11 cellular contexts compared by ENCODE assay signal in the genomic region with DNA sequence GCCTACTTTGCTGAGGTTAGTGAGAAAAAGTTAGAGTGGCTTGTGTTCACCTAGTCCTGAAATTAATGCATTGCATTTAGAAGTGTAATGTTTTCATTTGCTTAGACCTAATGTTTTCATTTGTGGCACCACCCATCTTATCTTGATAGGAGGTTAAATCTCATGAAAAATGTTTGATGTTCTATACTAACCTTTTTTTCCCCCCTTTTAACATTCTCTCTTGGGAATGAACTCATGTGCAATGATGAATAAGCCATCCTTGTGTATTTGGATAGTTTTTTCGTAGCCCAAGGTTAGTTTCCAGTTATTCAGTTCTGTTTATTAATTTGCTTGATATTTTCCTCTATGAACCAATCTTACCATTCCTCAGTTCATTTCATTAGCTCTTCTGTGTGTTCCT. TPM values are rescaled to one million over a fixed set of nuclear protein-coding genes. Genes with fewer than 3 reads are reported as not detected.
DNase-seq lines count a peak whose midpoint lies in the region; ATAC-seq and TF ChIP-seq lines count a peak whose summit lies in the region.
"Had no signal": no experiment of that assay in that cellular context is flagged by ENCODE, and none has a peak within 500 bp of the region (broad histone marks: within the 10 kb centered on the region; RNA-seq: fewer than 3 reads in every experiment).

No MANE protein-coding gene starts in this region.

- ATAC-seq in activated T-helper 17 cell treated with anti-CD3 and anti-CD28 coated beads, Interleukin-2, amount 50 U/mL, for 72 hours (replicated peaks): no peak
- no peak for ATAC-seq in GM19395 (IDR thresholded peaks at IDR 0.05; ENCODE audit: unreplicated experiment)
- ATAC-seq in HG03196 (IDR thresholded peaks at IDR 0.05; ENCODE audit: unreplicated experiment): no peak
- ATAC-seq: HCT116 had no signal

- H3K4me1 Mint-ChIP-seq in activated naive CD4-positive, alpha-beta T cell treated with anti-CD3 and anti-CD28 coated beads, Interleukin-2, amount 50 U/mL, for 24 hours: peaks cover 59% of the 10 kb centered on the region
- H3K4me1 Mint-ChIP-seq in activated T-helper 17 cell treated with anti-CD3 and anti-CD28 coated beads, Interleukin-2, amount 50 U/mL, for 72 hours: peaks cover 34% of the 10 kb centered on the region
- peaks cover 32% of the 10 kb centered on the region for H3K4me1 Mint-ChIP-seq in type B pancreatic cell (ENCODE audit: unreplicated experiment)

- no peaks in the 10 kb centered on the region for H3K9me3 Mint-ChIP-seq in activated naive CD4-positive, alpha-beta T cell treated with anti-CD3 and anti-CD28 coated beads, Interleukin-2, amount 50 U/mL, for 24 hours
- no peaks in the 10 kb centered on the region for H3K9me3 Mint-ChIP-seq in activated T-helper 17 cell treated with anti-CD3 and anti-CD28 coated beads, Interleukin-2, amount 50 U/mL, for 72 hours
- peaks cover 4% of the 10 kb centered on the region for H3K9me3 Mint-ChIP-seq in type B pancreatic cell

- H3K4me3 Mint-ChIP-seq in activated naive CD4-positive, alpha-beta T cell treated with anti-CD3 and anti-CD28 coated beads, Interleukin-2, amount 50 U/mL, for 24 hours: peak overlapping the region; percentile 51
- peak overlapping the region; percentile 91 for H3K4me3 Mint-ChIP-seq in activated T-helper 17 cell treated with anti-CD3 and anti-CD28 coated beads, Interleukin-2, amount 50 U/mL, for 72 hours
- H3K4me3 Mint-ChIP-seq in type B pancreatic cell: peak overlapping the region; percentile 27

- no peaks in the 10 kb centered on the region for H3K27me3 Mint-ChIP-seq in activated naive CD4-positive, alpha-beta T cell treated with anti-CD3 and anti-CD28 coated beads, Interleukin-2, amount 50 U/mL, for 24 hours
- no peaks in the 10 kb centered on the region for H3K27me3 Mint-ChIP-seq in activated T-helper 17 cell treated with anti-CD3 and anti-CD28 coated beads, Interleukin-2, amount 50 U/mL, for 72 hours
- H3K27me3 Mint-ChIP-seq in type B pancreatic cell: no peaks in the 10 kb centered on the region

- no peak for DNase-seq in activated naive CD4-positive, alpha-beta T cell treated with Interleukin-2 at 50 U/mL for 16 hours
- DNase-seq in iris pigment epithelial cell (ENCODE audit: low read depth) (peak; percentile 12), type B pancreatic cell (ENCODE audit: extremely low spot score, unreplicated experiment) (no peak), dermis blood vessel endothelial cell (no peak)
- DNase-seq: BE2C; stimulated activated CD4-positive, alpha-beta T cell treated with anti-CD3 and anti-CD28 coated beads, Interleukin-2, amount 100 ng/mL, for 48 hours had no signal

- no peak overlapping the region for H3K27ac Mint-ChIP-seq in activated naive CD4-positive, alpha-beta T cell treated with anti-CD3 and anti-CD28 coated beads, Interleukin-2, amount 50 U/mL, for 24 hours
- peak overlapping the region; percentile 88 for H3K27ac Mint-ChIP-seq in activated T-helper 17 cell treated with anti-CD3 and anti-CD28 coated beads, Interleukin-2, amount 50 U/mL, for 72 hours
- H3K27ac Mint-ChIP-seq in type B pancreatic cell: no peak overlapping the region

- H3K36me3 Mint-ChIP-seq in activated naive CD4-positive, alpha-beta T cell treated with anti-CD3 and anti-CD28 coated beads, Interleukin-2, amount 50 U/mL, for 24 hours: peaks cover 5% of the 10 kb centered on the region
- H3K36me3 Mint-ChIP-seq in activated T-helper 17 cell treated with anti-CD3 and anti-CD28 coated beads, Interleukin-2, amount 50 U/mL, for 72 hours (ENCODE audit: low read depth): peaks cover 51% of the 10 kb centered on the region
- H3K36me3 Mint-ChIP-seq in type B pancreatic cell: peaks cover 19% of the 10 kb centered on the region

- no peak for TF ChIP-seq CTCF in type B pancreatic cell (conservative IDR thresholded peaks at IDR 0.05)

RNA-seq across cellular contexts. Expression of a gene that starts 2.8 kb away (rescaled TPM):
- total RNA-seq in activated T-helper 17 cell treated with anti-CD3 and anti-CD28 coated beads, Interleukin-2, amount 50 U/mL, for 72 hours: 10 to 100 TPM; 22.8 to 31.2 TPM
- total RNA-seq in type B pancreatic cell (ENCODE audit: low replicate concordance) (24.4 and 25.0 TPM in 2 replicates), dermis blood vessel endothelial cell (34.9 and 44.5 TPM in 2 replicates)

Comparison
In these comparisons a context has a peak if more than half of its experiments do, and no peak if none do; other contexts are left out.
1. H3K4me3 Mint-ChIP-seq: peak in every context shown above with its lines; median percentile 91 in activated T-helper 17 cell treated with anti-CD3 and anti-CD28 coated beads, Interleukin-2, amount 50 U/mL, for 72 hours; 51 in activated naive CD4-positive, alpha-beta T cell treated with anti-CD3 and anti-CD28 coated beads, Interleukin-2, amount 50 U/mL, for 24 hours; 27 in type B pancreatic cell.